Comparison of ENCODE assay signal across 19 cellular contexts in the genomic region with DNA sequence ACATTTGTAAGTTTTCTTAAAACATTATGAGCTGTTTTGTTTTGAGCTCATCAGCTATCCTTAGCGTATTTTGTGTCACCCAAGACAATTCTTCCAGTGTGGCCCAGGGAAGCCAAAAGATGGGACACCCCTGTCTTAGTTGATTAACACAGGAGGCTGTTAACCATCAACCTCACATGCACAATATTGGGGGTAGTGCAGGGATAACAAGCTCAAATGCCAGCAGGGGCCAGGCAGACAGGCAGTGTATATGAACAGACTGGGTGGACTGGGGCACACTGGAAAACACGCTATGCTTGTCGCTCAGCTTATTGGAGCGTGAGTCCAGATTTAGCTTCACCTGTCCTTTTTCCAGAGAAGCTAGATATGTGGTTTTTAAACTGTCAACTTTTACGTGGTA. TPM values are rescaled to one million over a fixed set of nuclear protein-coding genes. Genes with fewer than 3 reads are reported as not detected.
DNase-seq lines count a peak whose midpoint lies in the region; ATAC-seq and TF ChIP-seq lines count a peak whose summit lies in the region.
"Had no signal": no experiment of that assay in that cellular context is flagged by ENCODE, and none has a peak within 500 bp of the region (broad histone marks: within the 10 kb centered on the region; RNA-seq: fewer than 3 reads in every experiment).

No MANE protein-coding gene starts in this region.

- no peak for ATAC-seq in CD4-positive, alpha-beta T cell (ENCODE audit: poor library complexity)
- ATAC-seq in naive thymus-derived CD8-positive, alpha-beta T cell, result no peak
- ATAC-seq: esophagus mucosa; pancreas; stimulated activated memory B cell treated with anti-CD40 and anti-IgM and Interleukin-4, amounts not matched to agents 10 μg/mL and 1 μg/mL and 100 μg/mL, for 72 hours had no signal

- intact Hi-C loops in CD4-positive, alpha-beta T cell (cut with DNase I, micrococcal nuclease), result no loop called here
- intact Hi-C loops in breast epithelium (cut with DNase I; ENCODE audit: low total_unique reads), result no loop called here

- H3K4me2 ChIP-seq in OCI-LY3 (ENCODE audit: low read length), result no peak overlapping the region; the same call in 1 of the 2 replicates

- no peaks in the 10 kb centered on the region for H3K27me3 Mint-ChIP-seq in CD4-positive, alpha-beta T cell
- H3K27me3 Mint-ChIP-seq in naive thymus-derived CD8-positive, alpha-beta T cell, result no peaks in the 10 kb centered on the region
- H3K27me3 Mint-ChIP-seq: stimulated activated memory B cell treated with anti-CD40 and anti-IgM and Interleukin-4, amounts not matched to agents 10 μg/mL and 1 μg/mL and 100 μg/mL, for 72 hours had no signal

- H3K27me3 ChIP-seq in CD4-positive, alpha-beta T cell (ENCODE audit: control insufficient read depth, insufficient read depth, low read length), result no peaks in the 10 kb centered on the region
- no peaks in the 10 kb centered on the region for H3K27me3 ChIP-seq in OCI-LY3 (ENCODE audit: low read depth, low read length)
- H3K27me3 ChIP-seq in breast epithelium, result no peaks in the 10 kb centered on the region
- H3K27me3 ChIP-seq: pancreas, right lobe of liver, transverse colon had no signal

- peaks cover 29% of the 10 kb centered on the region for H3K4me1 Mint-ChIP-seq in CD4-positive, alpha-beta T cell (ENCODE audit: low read depth)
- H3K4me1 Mint-ChIP-seq in naive thymus-derived CD8-positive, alpha-beta T cell, result peaks cover 12 to 22% (median 17%) of the 10 kb centered on the region in 4 donors
- H3K4me1 Mint-ChIP-seq: stimulated activated memory B cell treated with anti-CD40 and anti-IgM and Interleukin-4, amounts not matched to agents 10 μg/mL and 1 μg/mL and 100 μg/mL, for 72 hours had no signal

- peaks cover 18% of the 10 kb centered on the region for H3K79me2 ChIP-seq in OCI-LY3 (ENCODE audit: low read length)

- H3K36me3 Mint-ChIP-seq in CD4-positive, alpha-beta T cell (ENCODE audit: low read depth), result no peaks in the 10 kb centered on the region
- H3K36me3 Mint-ChIP-seq in naive thymus-derived CD8-positive, alpha-beta T cell, result peaks cover 0 to 19% (median 0%) of the 10 kb centered on the region in 3 donors

- no peaks in the 10 kb centered on the region for H3K9me3 Mint-ChIP-seq in CD4-positive, alpha-beta T cell
- H3K9me3 Mint-ChIP-seq in naive thymus-derived CD8-positive, alpha-beta T cell, result no peaks in the 10 kb centered on the region
- H3K9me3 Mint-ChIP-seq: stimulated activated memory B cell treated with anti-CD40 and anti-IgM and Interleukin-4, amounts not matched to agents 10 μg/mL and 1 μg/mL and 100 μg/mL, for 72 hours had no signal

- DNase-seq in CD4-positive, alpha-beta T cell, result no peak
- DNase-seq in choroid plexus epithelial cell (ENCODE audit: low read depth) (peak; percentile 8), breast epithelium (ENCODE audit: low spot score in 2 of 2) (no peak), OCI-M2 (lab: John Stamatoyannopoulos, UW; ENCODE audit: unreplicated experiment) (no peak), NK-92 (lab: John Stamatoyannopoulos, UW; ENCODE audit: unreplicated experiment) (no peak), iPS-NIHi7 (ENCODE audit: extremely low spot score) (no peak)
- DNase-seq in naive thymus-derived CD8-positive, alpha-beta T cell, result no peak
- DNase-seq: activated T-cell treated with anti-CD3 and anti-CD28 coated beads, Interleukin-2, amount 50 U/mL, for 48 hours; COR-L47; left ventricle myocardium inferior; NCI-H524 treated with DMSO at 0.1 percent for 48 hours; pancreas; right lobe of liver; SIG-M5; T-helper 1 cell; transverse colon had no signal

- H2AFZ ChIP-seq in OCI-LY3 (ENCODE audit: low read depth, low read length), result no peak overlapping the region

- H3K4me3 ChIP-seq in OCI-LY3 (ENCODE audit: low read length) (no peak overlapping the region), choroid plexus epithelial cell (ENCODE audit: low read depth, low read length) (no peak overlapping the region), breast epithelium (no peak overlapping the region)
- H3K4me3 ChIP-seq: left ventricle myocardium inferior, pancreas, right lobe of liver, transverse colon had no signal

- CTCF ChIA-PET in CD4-positive, alpha-beta T cell (lab: Charles Lee), result interaction anchor here (1.2 to 2.1 kb wide), 4 partner anchors 14 to 47 kb away, joined by 3 to 11 read pairs (median 4); partner anchors contain the start of gene PSMD6

- H3K36me3 ChIP-seq in OCI-LY3 (replicated peaks; ENCODE audit: low read depth, low read length) (peaks cover 96% of the 10 kb centered on the region), breast epithelium (peaks cover 17% of the 10 kb centered on the region)

- H3K27ac ChIP-seq in CD4-positive, alpha-beta T cell (ENCODE audit: low read depth, low read length), result no peak overlapping the region
- peak overlapping the region; percentile 12; the same call in 1 of the 2 replicates for H3K27ac ChIP-seq in OCI-LY3 (ENCODE audit: low read length)
- H3K27ac ChIP-seq in breast epithelium, result peak overlapping the region in 1 of 2 donors; percentile 38
- H3K27ac ChIP-seq: left ventricle myocardium inferior, right lobe of liver, transverse colon had no signal

- H3K9ac ChIP-seq in OCI-LY3 (ENCODE audit: low read length), result no peak overlapping the region

- peaks cover 6% of the 10 kb centered on the region; the same call in 1 of the 2 replicates for H4K20me1 ChIP-seq in OCI-LY3 (ENCODE audit: insufficient read depth, low read length)

- no peak overlapping the region for H3K4me3 Mint-ChIP-seq in CD4-positive, alpha-beta T cell
- no peak overlapping the region for H3K4me3 Mint-ChIP-seq in naive thymus-derived CD8-positive, alpha-beta T cell
- H3K4me3 Mint-ChIP-seq: stimulated activated memory B cell treated with anti-CD40 and anti-IgM and Interleukin-4, amounts not matched to agents 10 μg/mL and 1 μg/mL and 100 μg/mL, for 72 hours had no signal

- POLR2A ChIA-PET in CD4-positive, alpha-beta T cell (lab: Charles Lee), result interaction anchor here (0.7 to 2.7 kb wide), 9 partner anchors 9 to 57 kb away, joined by 3 to 13 read pairs (median 4); partner anchors contain the start of gene PSMD6
- POLR2A ChIA-PET in naive thymus-derived CD8-positive, alpha-beta T cell (lab: Charles Lee), result no interaction called here

- TF ChIP-seq POLR2A in breast epithelium (IDR thresholded peaks at IDR 0.05), result no peak

- TF ChIP-seq CTCF in CD4-positive, alpha-beta T cell (IDR thresholded peaks at IDR 0.05), result no peak
- no peak for TF ChIP-seq CTCF in OCI-LY3 (IDR thresholded peaks at IDR 0.05; ENCODE audit: low read depth, low read length)
- no peak for TF ChIP-seq CTCF in choroid plexus epithelial cell (conservative IDR thresholded peaks at IDR 0.05; ENCODE audit: low read depth, low read length)
- TF ChIP-seq CTCF in breast epithelium (IDR thresholded peaks at IDR 0.05), result no peak

- no peaks in the 10 kb centered on the region for H3K9me3 ChIP-seq in CD4-positive, alpha-beta T cell (ENCODE audit: control insufficient read depth, low read length)
- H3K9me3 ChIP-seq in OCI-LY3 (ENCODE audit: insufficient read depth, low read length), result no peaks in the 10 kb centered on the region
- no peaks in the 10 kb centered on the region for H3K9me3 ChIP-seq in breast epithelium
- H3K9me3 ChIP-seq: left ventricle myocardium inferior, pancreas, right lobe of liver, transverse colon had no signal

- H3K4me1 ChIP-seq in OCI-LY3 (ENCODE audit: low read length) (peaks cover 19% of the 10 kb centered on the region), breast epithelium (no peaks in the 10 kb centered on the region)
- H3K4me1 ChIP-seq: transverse colon had no signal

- peak overlapping the region; percentile 18 for H3K27ac Mint-ChIP-seq in CD4-positive, alpha-beta T cell
- peak overlapping the region in 8 of 10 donors; percentile 11 to 85 (median 60) for H3K27ac Mint-ChIP-seq in naive thymus-derived CD8-positive, alpha-beta T cell
- H3K27ac Mint-ChIP-seq: stimulated activated memory B cell treated with anti-CD40 and anti-IgM and Interleukin-4, amounts not matched to agents 10 μg/mL and 1 μg/mL and 100 μg/mL, for 72 hours had no signal

RNA-seq across cellular contexts. Expression of gene PSMD6, which starts 14.8 kb away (rescaled TPM):
- total RNA-seq in CD4-positive, alpha-beta T cell, result 100 to 1,000 TPM; 119 to 126 TPM
- 10 to 100 TPM; 76.8 to 82.9 TPM for total RNA-seq in naive thymus-derived CD8-positive, alpha-beta T cell
- polyA plus RNA-seq in naive thymus-derived CD8-positive, alpha-beta T cell, result 100 to 1,000 TPM; 107 to 114 (median 110) TPM
- total RNA-seq in breast epithelium, result 10 to 100 TPM; 60.9 to 74.7 (median 69.8) TPM
